ENCODE assay signal across 8 cellular contexts in genomic region chr11:73072935-73073481, GRCh38.
DNase-seq lines count a peak whose midpoint lies in the region; ATAC-seq and TF ChIP-seq lines count a peak whose summit lies in the region.

No MANE protein-coding gene starts in this region.

- H3K79me2 ChIP-seq in GM23338 (replicated peaks; ENCODE audit: insufficient read depth): no peaks in the 10 kb centered on the region

- no peaks in the 10 kb centered on the region for H3F3A ChIP-seq in GM23338 (replicated peaks; ENCODE audit: low read depth)

- no peaks in the 10 kb centered on the region for H3K27me3 ChIP-seq in mucosa of stomach (ENCODE audit: control insufficient read depth, insufficient read depth, low read length)
- no peaks in the 10 kb centered on the region for H3K27me3 ChIP-seq in GM23338 (ENCODE audit: insufficient read depth)

- H3K9me2 ChIP-seq in GM23338 (ENCODE audit: insufficient read depth): no peaks in the 10 kb centered on the region

- peaks cover 6% of the 10 kb centered on the region for H3K9me3 Mint-ChIP-seq in GM23338

- no peaks in the 10 kb centered on the region for H3K9me3 ChIP-seq in mucosa of stomach (ENCODE audit: control insufficient read depth, low read length)

- no peak overlapping the region for H3K4me3 ChIP-seq in cardiac fibroblast (replicated peaks in 1 of 2; ENCODE audit: low read depth in 2 of 2, low read length in 2 of 2)
- no peak overlapping the region for H3K4me3 ChIP-seq in mucosa of stomach (ENCODE audit: low read length)
- H3K4me3 ChIP-seq in GM23338: no peak overlapping the region

- TF ChIP-seq CTCF in cardiac fibroblast (IDR thresholded peaks at IDR 0.05; ENCODE audit: low read depth, low read length) (no peak), GM23338 (conservative IDR thresholded peaks at IDR 0.05; ENCODE audit: low read depth in 2 of 2) (no peak)

- ATAC-seq in GM21360 (IDR thresholded peaks at IDR 0.05; ENCODE audit: unreplicated experiment): peak; percentile 51
- no peak for ATAC-seq in GM23338

- H3K4me1 ChIP-seq in mucosa of stomach (ENCODE audit: control insufficient read depth, insufficient read depth, low read length) (no peaks in the 10 kb centered on the region), GM23338 (ENCODE audit: insufficient read depth) (no peaks in the 10 kb centered on the region)

- H3K27ac ChIP-seq in GM23338 (ENCODE audit: low read depth): no peak overlapping the region

- no peak overlapping the region for H2AFZ ChIP-seq in GM23338

- no peaks in the 10 kb centered on the region for H4K20me1 ChIP-seq in GM23338 (replicated peaks; ENCODE audit: insufficient read depth)

- H3K36me3 ChIP-seq in mucosa of stomach (ENCODE audit: control insufficient read depth, insufficient read depth, low read length): no peaks in the 10 kb centered on the region
- H3K36me3 ChIP-seq in GM23338 (ENCODE audit: insufficient read depth): no peaks in the 10 kb centered on the region

- H3K4me3 Mint-ChIP-seq in GM23338: no peak overlapping the region

- H3K27me3 Mint-ChIP-seq in GM23338 (ENCODE audit: insufficient read depth, low read depth, poor library complexity): no peaks in the 10 kb centered on the region

- no peak overlapping the region for H3K27ac Mint-ChIP-seq in GM23338

- DNase-seq in EH (ENCODE audit: low read depth) (peak; percentile 37), LoVo (ENCODE audit: low spot score) (peak; percentile 34), cardiac fibroblast (ENCODE audit: low read depth in 2 of 2) (peak; percentile 63 to 65), midbrain (lab: John Stamatoyannopoulos, UW) (no peak), superior temporal gyrus (ENCODE audit: extremely low spot score) (no peak), GM23338 (ENCODE audit: low spot score) (no peak)

- H3K36me3 Mint-ChIP-seq in GM23338 (ENCODE audit: low read depth): peaks cover 9% of the 10 kb centered on the region

- H3K9ac ChIP-seq in mucosa of stomach (ENCODE audit: low read length): peak overlapping the region; percentile 64

- H3K4me2 ChIP-seq in GM23338: no peak overlapping the region

- no peaks in the 10 kb centered on the region for H3K4me1 Mint-ChIP-seq in GM23338

TF ChIP-seq in GM23338, 12 proteins besides CTCF, POLR2A, EP300 and RAD21:
- TF ChIP-seq POLR2AphosphoS5 (IDR thresholded peaks at IDR 0.05; ENCODE audit: low read depth) (no peak), EZH2 (IDR thresholded peaks at IDR 0.05; ENCODE audit: low read depth, unreplicated experiment) (no peak), JUNB (IDR thresholded peaks at IDR 0.05; ENCODE audit: unreplicated experiment) (no peak), ZNF331 (CRISPR knock-in tag; IDR thresholded peaks at IDR 0.05; ENCODE audit: low read depth) (no peak), ZNF462 (CRISPR knock-in tag; IDR thresholded peaks at IDR 0.05) (no peak), ZNF114 (CRISPR knock-in tag; IDR thresholded peaks at IDR 0.05) (no peak), STAT1 (IDR thresholded peaks at IDR 0.05; ENCODE audit: unreplicated experiment) (no peak)
- TF ChIP-seq, protein P1, sequence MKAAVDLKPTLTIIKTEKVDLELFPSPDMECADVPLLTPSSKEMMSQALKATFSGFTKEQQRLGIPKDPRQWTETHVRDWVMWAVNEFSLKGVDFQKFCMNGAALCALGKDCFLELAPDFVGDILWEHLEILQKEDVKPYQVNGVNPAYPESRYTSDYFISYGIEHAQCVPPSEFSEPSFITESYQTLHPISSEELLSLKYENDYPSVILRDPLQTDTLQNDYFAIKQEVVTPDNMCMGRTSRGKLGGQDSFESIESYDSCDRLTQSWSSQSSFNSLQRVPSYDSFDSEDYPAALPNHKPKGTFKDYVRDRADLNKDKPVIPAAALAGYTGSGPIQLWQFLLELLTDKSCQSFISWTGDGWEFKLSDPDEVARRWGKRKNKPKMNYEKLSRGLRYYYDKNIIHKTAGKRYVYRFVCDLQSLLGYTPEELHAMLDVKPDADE (IDR thresholded peaks at IDR 0.05): no peak

Comparison
In these comparisons a context has a peak if more than half of its experiments do, and no peak if none do; other contexts are left out.
1. DNase-seq: peak in EH (single experiment), LoVo (single experiment) and cardiac fibroblast (2 of 2); none in midbrain (single experiment), superior temporal gyrus (single experiment) and GM23338 (single experiment).